16 cellular contexts compared by ENCODE assay signal in the genomic region with DNA sequence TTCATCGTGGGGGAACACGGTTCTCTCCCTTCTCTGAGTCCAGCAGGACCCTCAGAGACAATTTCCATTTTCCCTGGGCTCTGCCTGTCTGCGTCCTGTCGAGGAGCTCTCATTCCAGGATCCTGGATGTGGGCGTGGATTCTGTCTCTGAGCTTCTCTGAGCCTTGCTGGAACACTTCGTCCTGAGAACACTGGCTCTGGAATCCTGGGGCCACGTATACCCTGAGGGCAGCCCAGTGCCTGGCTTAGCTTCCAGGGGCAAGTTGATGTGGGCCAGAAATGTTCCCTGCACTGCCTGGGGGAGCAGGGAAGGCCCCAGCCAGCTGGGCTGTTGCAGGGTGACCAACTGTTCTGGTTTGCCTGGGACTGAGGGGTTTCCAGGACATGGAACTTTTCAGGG.
"Had no signal": no experiment of that assay in that cellular context is flagged by ENCODE, and none has a peak within 500 bp of the region (broad histone marks: within the 10 kb centered on the region; RNA-seq: fewer than 3 reads in every experiment).

No MANE protein-coding gene starts in this region.

- FAIRE-seq: keratinocyte had no signal

- H3K4me3 ChIP-seq: breast epithelium, lower lobe of right lung, right lobe of liver, thoracic aorta, vagina had no signal

- H3K9me3 ChIP-seq: breast epithelium, lower lobe of right lung, neutrophil, right lobe of liver, thoracic aorta, vagina had no signal

- H3K36me3 ChIP-seq: breast epithelium, lower lobe of right lung, neutrophil, right lobe of liver, thoracic aorta, vagina had no signal

- H3K27ac ChIP-seq: lower lobe of right lung, neutrophil, right lobe of liver, thoracic aorta, vagina had no signal

- DNase-seq: activated CD4-positive, alpha-beta T cell treated with anti-CD3 and anti-CD28 coated beads, Interleukin-2, amount 10 ng/mL, durations not matched to agents 7 days and 5 days; activated CD4-positive, CD25-positive, alpha-beta regulatory T cell; activated effector memory CD4-positive, alpha-beta T cell treated with Interleukin-2 at 50 U/mL for 16 hours; activated naive CD8-positive, alpha-beta T cell treated with anti-CD3 and anti-CD28 coated beads for 36 hours; anterior cingulate cortex; lower lobe of right lung; midbrain; right lobe of liver; stimulated activated CD4-positive, alpha-beta T cell treated with anti-CD3 and anti-CD28 coated beads, Interleukin-4, amount 100 ng/mL, for 1 hour; stimulated activated CD8-positive, alpha-beta memory T cell treated with anti-CD3 and anti-CD28 coated beads, Interleukin-4, amount 100 ng/mL, for 48 hours; T-helper 2 cell had no signal

- H3K4me1 ChIP-seq: breast epithelium, right lobe of liver had no signal

- H3K27me3 ChIP-seq: breast epithelium, neutrophil, right lobe of liver, vagina had no signal
